10 cellular contexts compared by ENCODE assay signal in the genomic region with DNA sequence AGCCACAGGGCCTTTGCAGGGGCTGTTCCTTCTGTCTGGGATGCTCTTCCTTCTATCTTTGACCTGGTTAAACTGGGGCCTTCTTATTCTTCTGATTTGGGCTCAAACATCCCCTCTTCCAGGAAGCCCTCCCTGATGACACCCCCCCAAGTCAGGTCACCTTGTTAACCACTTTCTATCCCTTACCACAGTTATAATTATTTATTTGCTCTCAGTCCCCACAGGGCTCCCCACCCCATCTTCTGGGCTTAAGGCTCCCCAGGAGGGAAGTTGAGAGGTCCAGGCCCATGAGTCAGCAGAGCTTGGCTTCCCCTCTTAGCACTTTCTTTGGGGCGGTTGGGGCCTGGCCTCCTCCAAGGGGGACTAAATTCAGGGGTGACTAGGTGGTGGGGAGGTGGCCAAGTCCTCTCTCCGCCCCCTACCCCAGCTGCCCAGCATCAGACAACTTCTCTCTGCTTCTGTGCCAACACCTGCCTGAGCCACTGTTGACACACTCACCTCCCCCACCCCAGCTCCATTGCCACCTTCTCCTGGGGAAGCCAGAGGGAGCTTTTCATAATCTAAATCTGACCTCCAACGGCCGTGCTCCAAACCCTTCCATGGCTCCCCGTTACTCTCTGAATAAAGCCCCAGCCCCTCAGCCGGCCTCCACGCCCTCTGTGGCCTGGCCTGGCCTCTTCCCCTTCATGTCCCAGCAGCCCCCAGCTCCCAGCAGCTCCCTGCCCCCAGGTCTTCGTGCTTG.
DNase-seq lines count a peak whose midpoint lies in the region; ATAC-seq, FAIRE-seq and TF ChIP-seq lines count a peak whose summit lies in the region.
"Had no signal": no experiment of that assay in that cellular context is flagged by ENCODE, and none has a peak within 500 bp of the region (broad histone marks: within the 10 kb centered on the region; RNA-seq: fewer than 3 reads in every experiment).

No MANE protein-coding gene starts in this region.

- peaks cover 5% of the 10 kb centered on the region for H3K4me1 Mint-ChIP-seq in activated T-cell treated with anti-CD3 and anti-CD28 coated beads, Interleukin-2, amount 50 U/mL, for 24 hours (ENCODE audit: low read depth)
- H3K4me1 Mint-ChIP-seq in activated T-cell treated with anti-CD3 and anti-CD28 coated beads, Interleukin-2, amount 50 U/mL, for 4 hours (ENCODE audit: low read depth): no peaks in the 10 kb centered on the region

- no peak for DNase-seq in activated T-cell treated with anti-CD3 and anti-CD28 coated beads, Interleukin-2, amount 50 U/mL, for 24 hours
- DNase-seq in activated T-cell treated with anti-CD3 and anti-CD28 coated beads, Interleukin-2, amount 50 U/mL, for 4 hours: no peak
- DNase-seq in RWPE1 (ENCODE audit: low spot score): no peak
- peak; percentile 71 for DNase-seq in kidney
- DNase-seq in transverse colon: no peak
- no peak for DNase-seq in activated CD4-positive, alpha-beta T cell treated with anti-CD3 and anti-CD28 coated beads, Interleukin-2, amount 50 U/mL, for 1 hour
- DNase-seq: islet precursor cell had no signal

- in situ Hi-C loops in transverse colon (cut with MboI; ENCODE audit: low pct_ligation_motif_present in 1 of 4, low pct_unique_long_range_greater_than_20kb in 1 of 4, low sequenced_read_pairs in 3 of 4): no loop called here

- peak overlapping the region; percentile 41 for H3K27ac Mint-ChIP-seq in activated T-cell treated with anti-CD3 and anti-CD28 coated beads, Interleukin-2, amount 50 U/mL, for 24 hours

- H3K4me3 ChIP-seq in kidney (ENCODE audit: low read length in 2 of 2): no peak overlapping the region
- no peak overlapping the region for H3K4me3 ChIP-seq in transverse colon

- CTCF ChIA-PET in RWPE1 (lab: Yijun Ruan, JAX): interaction anchor here (0.5 kb wide), 1 partner anchor 140 kb away, joined by 3 read pairs; no protein-coding TSS in a partner anchor

- H3K27ac ChIP-seq in RWPE1 (peak overlapping the region; percentile 29), kidney (ENCODE audit: low read depth in 2 of 2, low read length in 2 of 2) (no peak overlapping the region), transverse colon (peak overlapping the region; percentile 42 to 60 (median 47))

- H3K9me3 ChIP-seq in kidney (ENCODE audit: control insufficient read depth in 1 of 2, low read length in 2 of 2): no peaks in the 10 kb centered on the region
- H3K9me3 ChIP-seq in transverse colon: no peaks in the 10 kb centered on the region
- H3K9me3 ChIP-seq: BE2C had no signal

- TF ChIP-seq POLR2A in transverse colon (IDR thresholded peaks at IDR 0.05): no peak

- WGBS in transverse colon (ENCODE audit: low coverage in 1 of 2), 2 donors: 39 to 63% methylated on average over 6 to 8 of the region's 8 CpGs

- no peak for ATAC-seq in activated T-cell treated with anti-CD3 and anti-CD28 coated beads, Interleukin-2, amount 50 U/mL, for 4 hours
- no peak for ATAC-seq in GM21367 (IDR thresholded peaks at IDR 0.05; ENCODE audit: unreplicated experiment)
- no peak for ATAC-seq in HG02642 (IDR thresholded peaks at IDR 0.05; ENCODE audit: poor library complexity, unreplicated experiment)

- POLR2A ChIA-PET in RWPE1 (lab: Yijun Ruan, JAX; ENCODE audit: low non-redundant PET): no interaction called here

- H3K9ac ChIP-seq in kidney (ENCODE audit: low read length in 2 of 2): no peak overlapping the region

- H3K36me3 ChIP-seq in kidney (ENCODE audit: control insufficient read depth in 1 of 2, insufficient read depth in 2 of 2, low read length in 2 of 2) (no peaks in the 10 kb centered on the region), transverse colon (no peaks in the 10 kb centered on the region)
- H3K36me3 ChIP-seq: BE2C had no signal

- H3K4me3 Mint-ChIP-seq in activated T-cell treated with anti-CD3 and anti-CD28 coated beads, Interleukin-2, amount 50 U/mL, for 24 hours: no peak overlapping the region
- H3K4me3 Mint-ChIP-seq in activated T-cell treated with anti-CD3 and anti-CD28 coated beads, Interleukin-2, amount 50 U/mL, for 4 hours: no peak overlapping the region

- intact Hi-C loops in kidney (cut with DNase I): no loop called here
- intact Hi-C loops in transverse colon (cut with DNase I; ENCODE audit: low total_unique reads): no loop called here

- no peaks in the 10 kb centered on the region for H3K9me3 Mint-ChIP-seq in activated T-cell treated with anti-CD3 and anti-CD28 coated beads, Interleukin-2, amount 50 U/mL, for 24 hours
- H3K9me3 Mint-ChIP-seq in activated T-cell treated with anti-CD3 and anti-CD28 coated beads, Interleukin-2, amount 50 U/mL, for 4 hours: no peaks in the 10 kb centered on the region

- TF ChIP-seq EP300 in transverse colon (IDR thresholded peaks at IDR 0.05; ENCODE audit: low read depth): no peak

- H3K36me3 Mint-ChIP-seq in activated T-cell treated with anti-CD3 and anti-CD28 coated beads, Interleukin-2, amount 50 U/mL, for 24 hours (ENCODE audit: low read depth): no peaks in the 10 kb centered on the region
- no peaks in the 10 kb centered on the region for H3K36me3 Mint-ChIP-seq in activated T-cell treated with anti-CD3 and anti-CD28 coated beads, Interleukin-2, amount 50 U/mL, for 4 hours (ENCODE audit: insufficient read depth)

- no peak for FAIRE-seq in kidney (lab: Jason Lieb, UNC)

- H3K27me3 ChIP-seq in transverse colon: no peaks in the 10 kb centered on the region
- H3K27me3 ChIP-seq: BE2C had no signal

- no peaks in the 10 kb centered on the region for H3K27me3 Mint-ChIP-seq in activated T-cell treated with anti-CD3 and anti-CD28 coated beads, Interleukin-2, amount 50 U/mL, for 24 hours
- H3K27me3 Mint-ChIP-seq in activated T-cell treated with anti-CD3 and anti-CD28 coated beads, Interleukin-2, amount 50 U/mL, for 4 hours (ENCODE audit: low read depth): no peaks in the 10 kb centered on the region

- H3K4me1 ChIP-seq in kidney (ENCODE audit: control insufficient read depth in 1 of 2, insufficient read depth in 1 of 2, low read depth in 1 of 2, low read length in 2 of 2) (no peaks in the 10 kb centered on the region), transverse colon (peaks cover 4 to 18% (median 10%) of the 10 kb centered on the region in 4 donors)

- TF ChIP-seq CTCF in RWPE1 (conservative IDR thresholded peaks at IDR 0.05; ENCODE audit: low read depth): no peak
- TF ChIP-seq CTCF in kidney (IDR thresholded peaks at IDR 0.05; ENCODE audit: borderline replicate concordance, extremely low read depth, insufficient read depth): no peak
- no peak for TF ChIP-seq CTCF in transverse colon (IDR thresholded peaks at IDR 0.05)

Comparison
In these comparisons a context has a peak if more than half of its experiments do, and no peak if none do; other contexts are left out.
1. H3K27ac ChIP-seq: peak in RWPE1 (single experiment) and transverse colon (4 of 4); none in kidney (0 of 2).